In genomic region chr1:91818713-91818975, GRCh38 we compare ENCODE assay signal across 15 cellular contexts.
DNase-seq lines count a peak whose midpoint lies in the region; TF ChIP-seq lines count a peak whose summit lies in the region.
"Had no signal": no experiment of that assay in that cellular context is flagged by ENCODE, and none has a peak within 500 bp of the region (broad histone marks: within the 10 kb centered on the region; RNA-seq: fewer than 3 reads in every experiment).

No MANE protein-coding gene starts in this region.

- no peaks in the 10 kb centered on the region for H3K36me3 ChIP-seq in CD8-positive, alpha-beta memory T cell (ENCODE audit: insufficient read depth, low read length)
- H3K36me3 ChIP-seq in iPS-20b (ENCODE audit: insufficient read depth, low read depth, low read length): no peaks in the 10 kb centered on the region

- no peaks in the 10 kb centered on the region for H3K27me3 Mint-ChIP-seq in CD8-positive, alpha-beta memory T cell
- peaks cover 4% of the 10 kb centered on the region for H3K27me3 Mint-ChIP-seq in activated T-helper 1 cell treated with anti-CD3 and anti-CD28 coated beads, Interleukin-12 subunit alpha, Interleukin-12 subunit beta, Interleukin-2, Interleukin-4 antibody, amounts not matched to agents 30 ng/mL and 10 ng/mL and 1 ng/mL, durations not matched to agents 14 hours and 24 hours and 36 hours (ENCODE audit: insufficient read depth)
- H3K27me3 Mint-ChIP-seq in progenitor cell of endocrine pancreas: no peaks in the 10 kb centered on the region

- H3K4me3 Mint-ChIP-seq in CD8-positive, alpha-beta memory T cell: peak overlapping the region in 3 of 7 donors; percentile 17 to 48 (median 42)
- no peak overlapping the region for H3K4me3 Mint-ChIP-seq in activated T-helper 1 cell treated with anti-CD3 and anti-CD28 coated beads, Interleukin-12 subunit alpha, Interleukin-12 subunit beta, Interleukin-2, Interleukin-4 antibody, amounts not matched to agents 30 ng/mL and 10 ng/mL and 1 ng/mL, durations not matched to agents 14 hours and 24 hours and 36 hours
- no peak overlapping the region for H3K4me3 Mint-ChIP-seq in progenitor cell of endocrine pancreas (ENCODE audit: low read depth)
- H3K4me3 Mint-ChIP-seq: activated naive CD4-positive, alpha-beta T cell treated with anti-CD3 and anti-CD28 coated beads for 36 hours; memory B cell had no signal

- H3K27me3 ChIP-seq in CD8-positive, alpha-beta memory T cell (ENCODE audit: insufficient read depth, low read length, poor library complexity, severe bottlenecking): no peaks in the 10 kb centered on the region
- no peaks in the 10 kb centered on the region for H3K27me3 ChIP-seq in iPS-20b (ENCODE audit: insufficient read depth, low read length)

- CTCF ChIA-PET in CD8-positive, alpha-beta memory T cell (lab: Charles Lee): no interaction called here

- no peak for DNase-seq in CD8-positive, alpha-beta memory T cell
- DNase-seq in activated T-helper 1 cell treated with anti-CD3 and anti-CD28 coated beads, Interleukin-12 subunit alpha, Interleukin-12 subunit beta, Interleukin-2, Interleukin-4 antibody, amounts not matched to agents 30 ng/mL and 10 ng/mL and 1 ng/mL, durations not matched to agents 14 hours and 24 hours and 36 hours (ENCODE audit: low spot score): no peak
- DNase-seq in progenitor cell of endocrine pancreas (ENCODE audit: low spot score, unreplicated experiment) (no peak), SHP77 treated with DMSO at 0.1 percent for 48 hours (lab: John Stamatoyannopoulos, UW) (no peak), NCI-H2171 treated with DMSO at 0.1 percent for 48 hours (lab: John Stamatoyannopoulos, UW) (no peak), Ammon's horn (ENCODE audit: low spot score) (no peak)
- DNase-seq in activated naive CD4-positive, alpha-beta T cell (lab: John Stamatoyannopoulos, UW): no peak
- DNase-seq: activated CD8-positive, alpha-beta memory T cell treated with anti-CD3 and anti-CD28 coated beads, Interleukin-2, amount 50 U/mL, for 4 hours; activated naive CD4-positive, alpha-beta T cell treated with anti-CD3 and anti-CD28 coated beads for 36 hours; Caco-2; EL; NCI-H526; PC-3 had no signal

- H3K36me3 Mint-ChIP-seq in CD8-positive, alpha-beta memory T cell: peaks cover 0 to 4% (median 2%) of the 10 kb centered on the region in 3 donors
- H3K36me3 Mint-ChIP-seq in activated T-helper 1 cell treated with anti-CD3 and anti-CD28 coated beads, Interleukin-12 subunit alpha, Interleukin-12 subunit beta, Interleukin-2, Interleukin-4 antibody, amounts not matched to agents 30 ng/mL and 10 ng/mL and 1 ng/mL, durations not matched to agents 14 hours and 24 hours and 36 hours (ENCODE audit: low read depth): peaks cover 4% of the 10 kb centered on the region
- H3K36me3 Mint-ChIP-seq in progenitor cell of endocrine pancreas (ENCODE audit: insufficient read depth): no peaks in the 10 kb centered on the region
- H3K36me3 Mint-ChIP-seq: memory B cell had no signal

- H3K27ac Mint-ChIP-seq in CD8-positive, alpha-beta memory T cell: peak overlapping the region in 6 of 8 donors; percentile 4 to 72 (median 36)
- peak overlapping the region; percentile 47 for H3K27ac Mint-ChIP-seq in activated T-helper 1 cell treated with anti-CD3 and anti-CD28 coated beads, Interleukin-12 subunit alpha, Interleukin-12 subunit beta, Interleukin-2, Interleukin-4 antibody, amounts not matched to agents 30 ng/mL and 10 ng/mL and 1 ng/mL, durations not matched to agents 14 hours and 24 hours and 36 hours
- H3K27ac Mint-ChIP-seq in progenitor cell of endocrine pancreas: peak overlapping the region; percentile 59
- H3K27ac Mint-ChIP-seq: activated naive CD4-positive, alpha-beta T cell treated with anti-CD3 and anti-CD28 coated beads for 36 hours; memory B cell had no signal

- peak overlapping the region; percentile 43; the same call in 1 of the 2 replicates for H3K9ac ChIP-seq in iPS-20b (ENCODE audit: low read depth, low read length)

- TF ChIP-seq CTCF in progenitor cell of endocrine pancreas (IDR thresholded peaks at IDR 0.05; ENCODE audit: unreplicated experiment): no peak

- peaks cover 71 to 82% (median 76%) of the 10 kb centered on the region in 3 donors for H3K4me1 Mint-ChIP-seq in CD8-positive, alpha-beta memory T cell
- H3K4me1 Mint-ChIP-seq in activated T-helper 1 cell treated with anti-CD3 and anti-CD28 coated beads, Interleukin-12 subunit alpha, Interleukin-12 subunit beta, Interleukin-2, Interleukin-4 antibody, amounts not matched to agents 30 ng/mL and 10 ng/mL and 1 ng/mL, durations not matched to agents 14 hours and 24 hours and 36 hours (ENCODE audit: low read depth): peaks cover 35% of the 10 kb centered on the region
- H3K4me1 Mint-ChIP-seq in progenitor cell of endocrine pancreas (ENCODE audit: low read depth): peaks cover 21% of the 10 kb centered on the region
- H3K4me1 Mint-ChIP-seq: memory B cell had no signal

- no peaks in the 10 kb centered on the region for H3K9me3 Mint-ChIP-seq in CD8-positive, alpha-beta memory T cell
- no peaks in the 10 kb centered on the region for H3K9me3 Mint-ChIP-seq in activated T-helper 1 cell treated with anti-CD3 and anti-CD28 coated beads, Interleukin-12 subunit alpha, Interleukin-12 subunit beta, Interleukin-2, Interleukin-4 antibody, amounts not matched to agents 30 ng/mL and 10 ng/mL and 1 ng/mL, durations not matched to agents 14 hours and 24 hours and 36 hours
- no peaks in the 10 kb centered on the region for H3K9me3 Mint-ChIP-seq in progenitor cell of endocrine pancreas (ENCODE audit: low read depth)
- H3K9me3 Mint-ChIP-seq: activated naive CD4-positive, alpha-beta T cell treated with anti-CD3 and anti-CD28 coated beads for 36 hours; memory B cell had no signal

- H3K27ac ChIP-seq in CD8-positive, alpha-beta memory T cell (ENCODE audit: low read depth, low read length): no peak overlapping the region
- H3K27ac ChIP-seq in iPS-20b (ENCODE audit: low read length): no peak overlapping the region

- intact Hi-C loops in activated T-helper 1 cell treated with anti-CD3 and anti-CD28 coated beads, Interleukin-12 subunit alpha, Interleukin-12 subunit beta, Interleukin-2, Interleukin-4 antibody, amounts not matched to agents 30 ng/mL and 10 ng/mL and 1 ng/mL, durations not matched to agents 14 hours and 24 hours and 36 hours (cut with micrococcal nuclease): no loop called here

- POLR2A ChIA-PET in CD8-positive, alpha-beta memory T cell (lab: Charles Lee): no interaction called here

- H3K4me3 ChIP-seq in CD8-positive, alpha-beta memory T cell (ENCODE audit: low read length): no peak overlapping the region
- H3K4me3 ChIP-seq in iPS-20b (ENCODE audit: low read length): no peak overlapping the region

- peaks cover 10% of the 10 kb centered on the region for H3K4me1 ChIP-seq in CD8-positive, alpha-beta memory T cell (ENCODE audit: insufficient read depth, low read length)
- peaks cover 6% of the 10 kb centered on the region; the same call in 1 of the 2 replicates for H3K4me1 ChIP-seq in iPS-20b (ENCODE audit: insufficient read depth, low read length)
- H3K4me1 ChIP-seq: Caco-2 had no signal

- H3K9me3 ChIP-seq in CD8-positive, alpha-beta memory T cell (ENCODE audit: low read length): no peaks in the 10 kb centered on the region
- no peaks in the 10 kb centered on the region for H3K9me3 ChIP-seq in iPS-20b (ENCODE audit: insufficient read depth, low read depth, low read length)
- H3K9me3 ChIP-seq: Caco-2 had no signal
